28 cellular contexts compared by ENCODE assay signal in genomic region chr2:178002038-178002437, GRCh38.
"Had no signal": no experiment of that assay in that cellular context is flagged by ENCODE, and none has a peak within 500 bp of the region (broad histone marks: within the 10 kb centered on the region; RNA-seq: fewer than 3 reads in every experiment).

No MANE protein-coding gene starts in this region.

- H3K27me3 ChIP-seq: colonic mucosa, esophagus muscularis mucosa, esophagus squamous epithelium, foreskin keratinocyte, gastrocnemius medialis, gastroesophageal sphincter, heart left ventricle, hepatocyte had no signal

- DNase-seq: colonic mucosa; cortex of kidney; dermis blood vessel endothelial cell; dorsolateral prefrontal cortex; effector CD4-positive, alpha-beta T cell; effector CD8-positive, alpha-beta T cell; effector memory CD4-positive, alpha-beta T cell; effector memory CD8-positive, alpha-beta T cell; endodermal cell; erythroblast; esophagus squamous epithelium; foreskin fibroblast; foreskin keratinocyte; foreskin melanocyte; gastrocnemius medialis; glutamatergic neuron; head of caudate nucleus; heart left ventricle; heart right ventricle had no signal

- H3K4me3 ChIP-seq: colonic mucosa, coronary artery, dorsolateral prefrontal cortex, esophagus muscularis mucosa, esophagus squamous epithelium, gastrocnemius medialis, gastroesophageal sphincter, heart left ventricle, heart right ventricle, hepatocyte had no signal

- H3K9me3 ChIP-seq: colonic mucosa, esophagus muscularis mucosa, esophagus squamous epithelium, gastrocnemius medialis, gastroesophageal sphincter, heart left ventricle, heart right ventricle had no signal

- H3K36me3 ChIP-seq: colonic mucosa, esophagus muscularis mucosa, esophagus squamous epithelium, gastrocnemius medialis, gastroesophageal sphincter, heart left ventricle, heart right ventricle had no signal

- H3K79me2 ChIP-seq: hepatocyte had no signal

- H3K4me2 ChIP-seq: hepatocyte had no signal

- H2AFZ ChIP-seq: hepatocyte had no signal

- H3K27ac ChIP-seq: colonic mucosa, coronary artery, dorsolateral prefrontal cortex, epithelial cell of prostate, esophagus muscularis mucosa, esophagus squamous epithelium, foreskin keratinocyte, gastrocnemius medialis, gastroesophageal sphincter, heart left ventricle, heart right ventricle, hepatocyte had no signal

- H3K4me1 ChIP-seq: colonic mucosa, esophagus muscularis mucosa, esophagus squamous epithelium, foreskin keratinocyte, gastrocnemius medialis, gastroesophageal sphincter, heart left ventricle, heart right ventricle had no signal

- FAIRE-seq: endometrium, endothelial cell of umbilical vein, frontal cortex had no signal

- ATAC-seq: effector memory CD8-positive, alpha-beta T cell; esophagus mucosa; foreskin keratinocyte; gastrocnemius medialis; gastroesophageal sphincter; heart left ventricle; heart right ventricle had no signal
